ENCODE assay signal across 1 cellular context in genomic region chr2:11830708-11831301, GRCh38.
TF ChIP-seq lines count a peak whose summit lies in the region.

No MANE protein-coding gene starts in this region.

TF ChIP-seq in GM23338, 12 proteins besides CTCF, POLR2A, EP300 and RAD21 (continued from another document):
- TF ChIP-seq ZNF462 (CRISPR knock-in tag; IDR thresholded peaks at IDR 0.05) = no peak
- no peak for TF ChIP-seq NANOG (IDR thresholded peaks at IDR 0.05; ENCODE audit: borderline replicate concordance)
- TF ChIP-seq EZH2 (IDR thresholded peaks at IDR 0.05; ENCODE audit: low read depth, unreplicated experiment) = no peak
- TF ChIP-seq ZNF114 (CRISPR knock-in tag; IDR thresholded peaks at IDR 0.05) = no peak
